ENCODE assay signal across 3 cellular contexts in the genomic region with DNA sequence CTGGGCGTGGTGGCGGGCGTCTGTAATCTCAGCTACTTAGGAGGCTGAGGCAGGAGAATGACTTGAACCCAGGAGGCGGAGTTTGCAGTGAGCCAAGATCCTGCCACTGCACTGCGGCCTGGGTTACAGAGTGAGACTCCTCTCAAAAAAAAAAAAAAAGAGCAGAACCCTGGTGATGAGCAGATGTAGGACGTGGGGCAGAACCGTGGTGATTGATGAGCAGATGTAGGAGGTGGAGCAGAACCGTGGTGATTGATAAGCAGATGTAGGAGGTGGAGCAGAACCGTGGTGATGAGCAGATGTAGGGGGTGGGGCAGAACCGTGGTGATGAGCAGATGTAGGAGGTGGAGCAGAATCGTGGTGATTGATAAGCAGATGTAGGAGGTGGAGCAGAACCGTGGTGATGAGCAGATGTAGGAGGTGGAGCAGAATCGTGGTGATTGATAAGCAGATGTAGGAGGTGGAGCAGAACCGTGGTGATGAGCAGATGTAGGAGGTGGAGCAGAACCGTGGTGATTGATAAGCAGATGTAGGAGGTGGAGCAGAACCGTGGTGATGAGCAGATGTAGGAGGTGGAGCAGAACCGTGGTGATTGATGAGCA. TPM values are rescaled to one million over a fixed set of nuclear protein-coding genes. Genes with fewer than 3 reads are reported as not detected.
"Had no signal": no experiment of that assay in that cellular context is flagged by ENCODE, and none has a peak within 500 bp of the region (broad histone marks: within the 10 kb centered on the region; RNA-seq: fewer than 3 reads in every experiment).

No MANE protein-coding gene starts in this region.

RNA-seq across cellular contexts. Expression of gene C2CD4C, which starts 28.2 kb away (rescaled TPM):
- total RNA-seq: HepG2, M059J had no signal

RNA-seq across cellular contexts. Expression of gene MIER2, which starts 36.1 kb away (rescaled TPM):
- total RNA-seq: PC-3 had no signal
